In the genomic region with DNA sequence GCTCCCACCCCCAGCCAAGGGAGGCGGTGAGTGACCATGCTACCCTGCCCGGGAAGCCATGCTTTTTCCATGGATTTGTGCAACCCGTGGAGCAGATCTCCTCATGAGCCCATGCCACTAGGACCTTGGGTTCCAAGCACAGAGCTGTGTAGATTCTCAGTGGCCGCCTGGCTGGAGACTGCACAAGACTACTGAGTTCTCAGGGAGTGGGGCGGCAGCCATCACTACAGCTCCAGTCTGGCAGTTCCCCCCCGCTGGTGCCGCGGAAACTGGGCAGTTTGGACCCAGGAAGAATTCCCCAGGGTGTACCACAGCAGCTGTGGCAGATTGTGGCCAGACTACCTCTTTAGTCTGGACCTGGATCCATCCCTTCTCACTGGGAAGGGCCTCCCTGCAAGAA, we compare ENCODE assay signal across 27 cellular contexts.
"Had no signal": no experiment of that assay in that cellular context is flagged by ENCODE, and none has a peak within 500 bp of the region (broad histone marks: within the 10 kb centered on the region; RNA-seq: fewer than 3 reads in every experiment).

No MANE protein-coding gene starts in this region.

- H3K27me3 ChIP-seq: colonic mucosa, dorsolateral prefrontal cortex, esophagus muscularis mucosa, esophagus squamous epithelium, foreskin keratinocyte, gastrocnemius medialis, gastroesophageal sphincter, heart left ventricle, heart right ventricle had no signal

- H3K36me3 ChIP-seq: colonic mucosa, esophagus muscularis mucosa, esophagus squamous epithelium, gastrocnemius medialis, gastroesophageal sphincter, heart left ventricle, heart right ventricle had no signal

- H3K27ac ChIP-seq: colonic mucosa, coronary artery, dorsolateral prefrontal cortex, epithelial cell of prostate, esophagus muscularis mucosa, esophagus squamous epithelium, foreskin keratinocyte, gastrocnemius medialis, gastroesophageal sphincter, heart left ventricle, heart right ventricle had no signal

- ATAC-seq: effector memory CD8-positive, alpha-beta T cell; esophagus mucosa; foreskin keratinocyte; gastrocnemius medialis; gastroesophageal sphincter; heart left ventricle; heart right ventricle had no signal

- H3K9me3 ChIP-seq: colonic mucosa, esophagus squamous epithelium, gastrocnemius medialis had no signal

- DNase-seq: colonic mucosa; cortex of kidney; dermis blood vessel endothelial cell; dorsolateral prefrontal cortex; effector CD4-positive, alpha-beta T cell; effector CD8-positive, alpha-beta T cell; effector memory CD4-positive, alpha-beta T cell; effector memory CD8-positive, alpha-beta T cell; endodermal cell; erythroblast; esophagus squamous epithelium; foreskin fibroblast; foreskin keratinocyte; foreskin melanocyte; gastrocnemius medialis; glutamatergic neuron; heart left ventricle; heart right ventricle had no signal

- FAIRE-seq: colon, endometrium, endothelial cell of umbilical vein, frontal cortex had no signal

- H3K4me3 ChIP-seq: colonic mucosa, coronary artery, dorsolateral prefrontal cortex, esophagus muscularis mucosa, esophagus squamous epithelium, gastrocnemius medialis, gastroesophageal sphincter, heart left ventricle, heart right ventricle had no signal

- H3K4me1 ChIP-seq: colonic mucosa, esophagus muscularis mucosa, esophagus squamous epithelium, foreskin keratinocyte, gastrocnemius medialis, gastroesophageal sphincter, heart left ventricle, heart right ventricle had no signal
